Comparison of ENCODE assay signal across 1 cellular context in genomic region chr13:110965038-110965754, GRCh38.
TF ChIP-seq lines count a peak whose summit lies in the region.

No MANE protein-coding gene starts in this region.

TF ChIP-seq in K562, 482 proteins besides CTCF, POLR2A, EP300 and RAD21 (continued from another document and continues in another):
- TF ChIP-seq IRF9 (tag; IDR thresholded peaks at IDR 0.05) (peak; percentile 23; the same call in 1 of the 2 replicates), CEBPB (tag; IDR thresholded peaks at IDR 0.05) (peak; percentile 87), CHCHD3 (CRISPR knock-in tag; IDR thresholded peaks at IDR 0.05) (no peak), TEAD1 (CRISPR knock-in tag; IDR thresholded peaks at IDR 0.05) (0 out of 4 replicates have a peak, but pooled peaks of 1 of the 2 experiments have one; percentile 42), SMARCE1 (IDR thresholded peaks at IDR 0.05) (peak; percentile 100), CREB3L1 (IDR thresholded peaks at IDR 0.05; ENCODE audit: borderline replicate concordance, low read depth) (peak; percentile 35; the same call in 1 of the 2 replicates), CBFA2T2 (conservative IDR thresholded peaks at IDR 0.05) (peak; percentile 95), HMBOX1 (IDR thresholded peaks at IDR 0.05) (peak; percentile 91), CBFB (CRISPR knock-in tag; IDR thresholded peaks at IDR 0.05) (no peak), NEUROD1 (IDR thresholded peaks at IDR 0.05; ENCODE audit: borderline replicate concordance, low read depth, low read length, partially characterized antibody) (peak; percentile 78), FOSL1 (tag; conservative IDR thresholded peaks at IDR 0.05) (peak; percentile 100), NFATC3 (IDR thresholded peaks at IDR 0.05) (peak; percentile 98), POLR2B (IDR thresholded peaks at IDR 0.05; ENCODE audit: low read depth, partially characterized antibody) (peak; percentile 33), CBX2 (IDR thresholded peaks at IDR 0.05; ENCODE audit: insufficient read depth, low read length, poor library complexity, severe bottlenecking) (no peak), NUFIP1 (IDR thresholded peaks at IDR 0.05; ENCODE audit: partially characterized antibody) (no peak), JUN (IDR thresholded peaks at IDR 0.05; ENCODE audit: borderline replicate concordance, low read depth, low read length) (peak; percentile 100), JUN (CRISPR knock-in tag; IDR thresholded peaks at IDR 0.05; ENCODE audit: borderline replicate concordance) (peak; percentile 99), MNT (conservative IDR thresholded peaks at IDR 0.05) (peak; percentile 41 to 74; a peak in 3 of 4 replicates), MED1 (CRISPR knock-in tag; IDR thresholded peaks at IDR 0.05; ENCODE audit: borderline replicate concordance) (no peak; the same call in 1 of the 2 replicates), TBP (optimal IDR thresholded peaks at IDR 0.05; ENCODE audit: low read depth, low read length) (no peak), SMAD4 (CRISPR knock-in tag; conservative IDR thresholded peaks at IDR 0.05) (0 out of 2 replicates have a peak, but pooled peaks have one; percentile 40), TEAD2 (tag; IDR thresholded peaks at IDR 0.05) (no peak), UBTF (IDR thresholded peaks at IDR 0.05; ENCODE audit: borderline replicate concordance in 1 of 2, low read depth in 2 of 2, low read length in 2 of 2) (no peak), ZC3H4 (CRISPR knock-in tag; IDR thresholded peaks at IDR 0.05; ENCODE audit: borderline replicate concordance) (peak; percentile 50; the same call in 1 of the 2 replicates), FUS (optimal IDR thresholded peaks at IDR 0.05; ENCODE audit: low read depth, low read length) (no peak), HNRNPH1 (optimal IDR thresholded peaks at IDR 0.05; ENCODE audit: low read depth, low read length) (no peak), MLLT1 (IDR thresholded peaks at IDR 0.05) (peak; percentile 83 to 88), TARDBP (IDR thresholded peaks at IDR 0.05) (no peak), STAT5A (IDR thresholded peaks at IDR 0.05; ENCODE audit: borderline replicate concordance, low read length) (peak; percentile 73), SMAD2 (IDR thresholded peaks at IDR 0.05; ENCODE audit: low read depth, low read length) (no peak), MCM5 (IDR thresholded peaks at IDR 0.05; ENCODE audit: low read depth) (no peak), MTA1 (IDR thresholded peaks at IDR 0.05; ENCODE audit: borderline replicate concordance) (peak; percentile 93), MYNN (IDR thresholded peaks at IDR 0.05) (peak; percentile 68), MYNN (CRISPR knock-in tag; IDR thresholded peaks at IDR 0.05) (no peak), TOE1 (IDR thresholded peaks at IDR 0.05; ENCODE audit: borderline replicate concordance) (peak; percentile 79), TOE1 (CRISPR knock-in tag; IDR thresholded peaks at IDR 0.05; ENCODE audit: borderline replicate concordance, low read depth) (no peak), ELF4 (CRISPR knock-in tag; IDR thresholded peaks at IDR 0.05) (peak; percentile 64; the same call in 1 of the 2 replicates), BRD9 (IDR thresholded peaks at IDR 0.05; ENCODE audit: low read depth, partially characterized antibody) (peak; percentile 99), IRF2 (CRISPR knock-in tag; IDR thresholded peaks at IDR 0.05) (no peak), LCOR (CRISPR knock-in tag; IDR thresholded peaks at IDR 0.05) (peak; percentile 54; the same call in 1 of the 2 replicates), ZNF766 (CRISPR knock-in tag; conservative IDR thresholded peaks at IDR 0.05) (no peak), ZMIZ1 (IDR thresholded peaks at IDR 0.05; ENCODE audit: low read depth in 2 of 2, low read length in 2 of 2) (peak in 1 of 2 experiments; percentile 63; a peak in 1 of 4 replicates), CXXC5 (CRISPR knock-in tag; IDR thresholded peaks at IDR 0.05) (peak; percentile 43; the same call in 1 of the 2 replicates), FOXA3 (CRISPR knock-in tag; conservative IDR thresholded peaks at IDR 0.05 in 1 of 2, IDR thresholded peaks at IDR 0.05 in 1 of 2) (no peak), PKNOX1 (IDR thresholded peaks at IDR 0.05) (peak; percentile 98), AFF1 (IDR thresholded peaks at IDR 0.05; ENCODE audit: low read depth in 1 of 2, partially characterized antibody in 2 of 2) (peak; percentile 74 to 100), GATAD2B (IDR thresholded peaks at IDR 0.05; ENCODE audit: borderline replicate concordance) (peak; percentile 52; the same call in 1 of the 2 replicates), BRF1 (IDR thresholded peaks at IDR 0.05; ENCODE audit: borderline replicate concordance, extremely low read depth, insufficient read length) (no peak), ZNF644 (tag; IDR thresholded peaks at IDR 0.05; ENCODE audit: low read depth) (no peak), RBM39 (optimal IDR thresholded peaks at IDR 0.05; ENCODE audit: low read depth, low read length) (no peak)
